14 cellular contexts compared by ENCODE assay signal in the genomic region with DNA sequence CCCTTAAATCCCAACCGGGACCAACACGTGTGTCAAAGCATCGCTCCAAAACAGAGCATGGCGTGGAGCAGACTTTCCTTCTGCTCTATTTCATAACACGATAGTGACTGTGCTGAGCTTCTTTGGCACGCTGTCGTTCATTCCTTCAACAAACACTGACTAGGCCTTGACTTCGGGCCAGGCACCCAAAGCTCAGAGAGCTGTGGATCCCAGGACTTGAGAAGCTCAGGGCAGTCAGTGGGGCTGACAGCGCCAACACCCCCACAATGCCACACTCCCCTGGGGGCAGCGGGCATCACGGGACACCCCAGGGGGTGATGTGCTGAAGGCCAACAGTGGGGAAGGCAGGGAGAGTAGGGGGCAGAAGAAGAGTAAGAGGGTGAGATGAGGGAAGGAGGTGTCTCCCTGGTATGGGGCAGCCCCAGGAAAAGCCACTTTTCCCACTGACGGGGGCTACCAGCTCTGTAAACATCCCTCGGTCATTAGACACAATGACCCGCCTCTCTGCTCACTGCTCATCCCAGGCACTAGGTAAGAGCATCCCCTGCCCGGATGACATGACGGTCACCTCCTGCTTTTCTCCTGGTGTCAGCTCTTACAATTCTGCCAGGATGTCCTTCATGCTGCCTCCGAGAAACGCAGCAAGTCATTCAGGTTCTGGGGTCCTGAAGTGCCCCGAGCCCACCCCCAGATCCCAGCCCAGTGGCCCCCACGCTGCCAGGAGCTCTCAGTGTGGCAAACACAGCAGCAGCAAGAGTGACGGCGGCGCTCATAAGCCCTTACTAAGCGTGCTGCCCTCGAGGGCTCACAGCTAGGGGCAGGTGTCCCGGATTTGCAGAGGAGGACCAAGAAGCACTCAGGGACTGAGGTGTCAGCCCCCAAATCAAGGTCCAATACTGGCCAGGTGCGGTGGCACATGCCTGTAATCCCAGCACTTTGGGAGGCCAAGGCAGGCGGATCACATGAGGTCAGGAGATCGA. TPM values are rescaled to one million over a fixed set of nuclear protein-coding genes. Genes with fewer than 3 reads are reported as not detected.
A peak's percentile ranks its signal among the peaks of the same experiment; 100 is the strongest.
DNase-seq lines count a peak whose midpoint lies in the region; ATAC-seq and TF ChIP-seq lines count a peak whose summit lies in the region.
"Had no signal": no experiment of that assay in that cellular context is flagged by ENCODE, and none has a peak within 500 bp of the region (broad histone marks: within the 10 kb centered on the region; RNA-seq: fewer than 3 reads in every experiment).

No MANE protein-coding gene starts in this region.

- no peak overlapping the region for H4K91ac ChIP-seq in H9 (ENCODE audit: insufficient read length, low read depth, low read length)

- no peaks in the 10 kb centered on the region; the same call in 1 of the 2 replicates for H3K4me1 ChIP-seq in H9 (ENCODE audit: insufficient read depth, low read length)
- peaks cover 20% of the 10 kb centered on the region for H3K4me1 ChIP-seq in osteoblast (ENCODE audit: insufficient read depth, low read length)
- H3K4me1 ChIP-seq in PC-3 (ENCODE audit: insufficient read depth, low read length) = peaks cover 17% of the 10 kb centered on the region
- no peaks in the 10 kb centered on the region for H3K4me1 ChIP-seq in ovary (ENCODE audit: insufficient read depth)

- H3K56ac ChIP-seq in H9 (ENCODE audit: insufficient read length, low read depth, low read length) = no peak overlapping the region

- BruUV-seq in PC-3 (replicated peaks; lab: Mats Ljungman, UMichigan) = no TSS peak

- H3K9me2 ChIP-seq in PC-3 (replicated peaks; ENCODE audit: low read length) = no peaks in the 10 kb centered on the region
- H3K9me2 ChIP-seq: SK-N-SH had no signal

- no peak for TF ChIP-seq EP300 in ovary (IDR thresholded peaks at IDR 0.05)

- WGBS in H9 (ENCODE audit: extremely low coverage, insufficient read length, low lambda C conversion rate) = no CpG with 5 or more reads among the region's 29 CpGs
- WGBS in ovary, 3 donors = 83 to 85% (median 83%) methylated on average over 29 of the region's 29 CpGs

- H3K23me2 ChIP-seq in H9 (ENCODE audit: insufficient read length, low read depth, low read length, poor library complexity, severe bottlenecking) = no peaks in the 10 kb centered on the region

- H4K5ac ChIP-seq in H9 (ENCODE audit: insufficient read length, low read depth, low read length) = no peak overlapping the region

- DNase-seq in H9 (no peak), WTC11 (ENCODE audit: low spot score) (no peak), fibroblast of mammary gland (ENCODE audit: low read depth) (peak; percentile 31), osteoblast (ENCODE audit: insufficient read length, low spot score, missing footprints) (peak; percentile 78), PC-3 (no peak), ovary (no peak)
- DNase-seq in natural killer cell treated with Interleukin-12 subunit alpha and Interleukin-12 subunit beta and Interleukin-15 and Interleukin-18, amount 100 ng/mL, for 72 hours (ENCODE audit: low spot score) = no peak
- DNase-seq: C1 segment of cervical spinal cord; KG1; NCI-H1105 treated with DMSO at 0.1 percent for 48 hours; NCI-H187; NCI-H69; NK-92 treated with Interleukin-12 subunit alpha and Interleukin-12 subunit beta, amount 100 ng/mL, for 24 hours; SK-N-SH had no signal

- no peak overlapping the region for H2BK20ac ChIP-seq in H9 (ENCODE audit: low read depth, low read length, poor library complexity, severe bottlenecking)

- H3K36me3 Mint-ChIP-seq in H9 (ENCODE audit: insufficient read depth in 1 of 3, low read depth in 3 of 3) (no peaks in the 10 kb centered on the region), WTC11 (no peaks in the 10 kb centered on the region)
- H3K36me3 Mint-ChIP-seq in natural killer cell treated with Interleukin-12 subunit alpha and Interleukin-12 subunit beta and Interleukin-15 and Interleukin-18, amount 100 ng/mL, for 72 hours = no peaks in the 10 kb centered on the region

- H2BK12ac ChIP-seq in H9 (ENCODE audit: insufficient read length, low read depth, low read length) = no peak overlapping the region

- POLR2A ChIA-PET in WTC11 (lab: Charles Lee) (no interaction called here), PC-3 (lab: Charles Lee; ENCODE audit: unreplicated experiment) (no interaction called here)

- H3K27me3 ChIP-seq in H9 (ENCODE audit: insufficient read depth, low read length) (no peaks in the 10 kb centered on the region), osteoblast (ENCODE audit: insufficient read depth, low read length) (no peaks in the 10 kb centered on the region), PC-3 (ENCODE audit: low read length) (no peaks in the 10 kb centered on the region), ovary (no peaks in the 10 kb centered on the region)

- H3K27ac Mint-ChIP-seq in H9 = peak overlapping the region in 2 of 3 experiments; percentile 32 to 44; a peak in 1 of 7 replicates
- H3K27ac Mint-ChIP-seq in WTC11 = peak overlapping the region; percentile 63; the same call in 1 of the 2 replicates
- H3K27ac Mint-ChIP-seq in natural killer cell treated with Interleukin-12 subunit alpha and Interleukin-12 subunit beta and Interleukin-15 and Interleukin-18, amount 100 ng/mL, for 72 hours = no peak overlapping the region

- H3T11ph ChIP-seq in H9 (ENCODE audit: low read length) = no peak overlapping the region

- no peak for TF ChIP-seq CTCF in H9 (conservative IDR thresholded peaks at IDR 0.05)
- TF ChIP-seq CTCF in WTC11 (IDR thresholded peaks at IDR 0.05) = no peak
- no peak for TF ChIP-seq CTCF in fibroblast of mammary gland (conservative IDR thresholded peaks at IDR 0.05; ENCODE audit: control insufficient read depth, insufficient read depth, low read depth, low read length)
- TF ChIP-seq CTCF in osteoblast (IDR thresholded peaks at IDR 0.05; ENCODE audit: extremely low read depth, low read depth, low read length) = no peak
- TF ChIP-seq CTCF in PC-3 (conservative IDR thresholded peaks at IDR 0.05; ENCODE audit: low read depth, low read length) = no peak
- no peak for TF ChIP-seq CTCF in ovary (IDR thresholded peaks at IDR 0.05)

- intact Hi-C loops in PC-3 (cut with micrococcal nuclease) = no loop called here
- intact Hi-C loops in ovary (cut with DNase I) = no loop called here

- CTCF ChIA-PET in WTC11 (lab: Charles Lee) = interaction anchor here (0.9 to 1.1 kb wide), 2 partner anchors 30 to 144 kb away, joined by 3 to 5 read pairs; no protein-coding TSS in a partner anchor
- CTCF ChIA-PET in PC-3 (lab: Charles Lee) = no interaction called here

- H3K9me3 Mint-ChIP-seq in H9 = no peaks in the 10 kb centered on the region
- H3K9me3 Mint-ChIP-seq in WTC11 = no peaks in the 10 kb centered on the region
- no peaks in the 10 kb centered on the region for H3K9me3 Mint-ChIP-seq in natural killer cell treated with Interleukin-12 subunit alpha and Interleukin-12 subunit beta and Interleukin-15 and Interleukin-18, amount 100 ng/mL, for 72 hours

- H3K27me3 Mint-ChIP-seq in H9 (ENCODE audit: low read depth) = no peaks in the 10 kb centered on the region
- H3K27me3 Mint-ChIP-seq in WTC11 (ENCODE audit: low read depth) = no peaks in the 10 kb centered on the region
- H3K27me3 Mint-ChIP-seq in natural killer cell treated with Interleukin-12 subunit alpha and Interleukin-12 subunit beta and Interleukin-15 and Interleukin-18, amount 100 ng/mL, for 72 hours = no peaks in the 10 kb centered on the region

- H2BK120ac ChIP-seq in H9 (ENCODE audit: low read depth, low read length, poor library complexity, severe bottlenecking) = no peak overlapping the region

- H2BK15ac ChIP-seq in H9 (ENCODE audit: low read depth, low read length) = no peak overlapping the region

- H3K4me3 Mint-ChIP-seq in H9 (no peak overlapping the region), WTC11 (no peak overlapping the region)
- H3K4me3 Mint-ChIP-seq in natural killer cell treated with Interleukin-12 subunit alpha and Interleukin-12 subunit beta and Interleukin-15 and Interleukin-18, amount 100 ng/mL, for 72 hours = no peak overlapping the region

- no peak for ATAC-seq in WTC11
- no peak for ATAC-seq in PC-3
- no peak for ATAC-seq in natural killer cell treated with Interleukin-12 subunit alpha and Interleukin-12 subunit beta and Interleukin-15 and Interleukin-18, amount 100 ng/mL, for 72 hours

- H3K79me1 ChIP-seq in H9 (ENCODE audit: insufficient read depth, low read depth, low read length, poor library complexity, severe bottlenecking) = no peaks in the 10 kb centered on the region

- no peak overlapping the region for H3K27ac ChIP-seq in H9 (ENCODE audit: insufficient read length, low read depth, low read length)
- no peak overlapping the region for H3K27ac ChIP-seq in osteoblast (ENCODE audit: low read depth, low read length)
- H3K27ac ChIP-seq in PC-3 (ENCODE audit: low read length) = no peak overlapping the region
- no peak overlapping the region for H3K27ac ChIP-seq in ovary

- H3K36me3 ChIP-seq in osteoblast (ENCODE audit: insufficient read depth, low read length) (no peaks in the 10 kb centered on the region), PC-3 (ENCODE audit: low read depth, low read length) (no peaks in the 10 kb centered on the region), ovary (no peaks in the 10 kb centered on the region)

- H3K23ac ChIP-seq in H9 (ENCODE audit: insufficient read length, low read depth, low read length) = no peak overlapping the region

- H3K9ac ChIP-seq in H9 (ENCODE audit: extremely low read depth, insufficient read length, low read length) (no peak overlapping the region), PC-3 (ENCODE audit: low read length) (no peak overlapping the region)
- H3K9ac ChIP-seq: SK-N-SH had no signal

- H3K79me2 ChIP-seq in H9 (ENCODE audit: insufficient read depth, low read length) (no peaks in the 10 kb centered on the region), osteoblast (ENCODE audit: insufficient read depth, low read length) (no peaks in the 10 kb centered on the region), PC-3 (ENCODE audit: low read length) (peaks cover 10% of the 10 kb centered on the region; the same call in 1 of the 2 replicates)

- no peak overlapping the region for H3K4ac ChIP-seq in H9 (ENCODE audit: low read depth, low read length)

- H2BK5ac ChIP-seq in H9 (ENCODE audit: insufficient read length, low read length) = no peak overlapping the region

- H3K14ac ChIP-seq in H9 (ENCODE audit: insufficient read depth, low read length) = peak overlapping the region; percentile 14; the same call in 1 of the 2 replicates

- H3K9me3 ChIP-seq in H9 (ENCODE audit: control insufficient read depth, low read depth, low read length) (no peaks in the 10 kb centered on the region), osteoblast (ENCODE audit: low read depth, low read length) (no peaks in the 10 kb centered on the region), PC-3 (ENCODE audit: low read length) (no peaks in the 10 kb centered on the region), ovary (no peaks in the 10 kb centered on the region)
- H3K9me3 ChIP-seq: SK-N-SH had no signal

- no peak overlapping the region for H2AK5ac ChIP-seq in H9 (ENCODE audit: insufficient read length, low read length)

- no peak for TF ChIP-seq POLR2A in ovary (IDR thresholded peaks at IDR 0.05)

- H4K8ac ChIP-seq in H9 (replicated peaks; ENCODE audit: insufficient read length, low read depth, low read length) = no peak overlapping the region

- H3F3A ChIP-seq in PC-3 (ENCODE audit: low read length, unreplicated experiment) = no peaks in the 10 kb centered on the region

- H3K4me2 ChIP-seq in H9 (ENCODE audit: insufficient read depth, insufficient read length, low read length) = no peak overlapping the region
- H3K4me2 ChIP-seq in osteoblast (ENCODE audit: insufficient read depth, low read length) = no peak overlapping the region
- H3K4me2 ChIP-seq in PC-3 (ENCODE audit: low read length) = no peak overlapping the region
- H3K4me2 ChIP-seq: SK-N-SH had no signal

- no peak overlapping the region for H3K18ac ChIP-seq in H9 (ENCODE audit: insufficient read length, low read depth, low read length)

- peaks cover 44 to 63% of the 10 kb centered on the region in 2 experiments for H3K4me1 Mint-ChIP-seq in H9
- peaks cover 27% of the 10 kb centered on the region for H3K4me1 Mint-ChIP-seq in WTC11
- no peaks in the 10 kb centered on the region for H3K4me1 Mint-ChIP-seq in natural killer cell treated with Interleukin-12 subunit alpha and Interleukin-12 subunit beta and Interleukin-15 and Interleukin-18, amount 100 ng/mL, for 72 hours (ENCODE audit: low read depth in 2 of 2)

- H3K4me3 ChIP-seq in fibroblast of mammary gland (ENCODE audit: control insufficient read depth, low read depth, low read length) (no peak overlapping the region), osteoblast (ENCODE audit: insufficient read depth, low read length) (no peak overlapping the region), PC-3 (ENCODE audit: low read length) (no peak overlapping the region), ovary (no peak overlapping the region)

- H4K20me1 ChIP-seq in H9 (ENCODE audit: control insufficient read depth, insufficient read depth, insufficient read length) (no peaks in the 10 kb centered on the region), osteoblast (ENCODE audit: insufficient read depth, low read length) (no peaks in the 10 kb centered on the region), PC-3 (ENCODE audit: low read length) (no peaks in the 10 kb centered on the region)

- H2AFZ ChIP-seq in H9 (ENCODE audit: low read length) (no peak overlapping the region), osteoblast (ENCODE audit: low read length) (no peak overlapping the region), PC-3 (ENCODE audit: low read length) (no peak overlapping the region)

RNA-seq across cellular contexts. Expression of gene CELSR1, which starts 25.7 kb away (rescaled TPM):
- 21.2 and 22.6 TPM in 2 replicates for total RNA-seq in H9 (2021)
- total RNA-seq in WTC11 (2021) = 16.8 to 20.8 TPM (median 19.9 TPM) in 3 replicates
- 2.7 and 3.6 TPM in 2 replicates for total RNA-seq in osteoblast
- total RNA-seq in PC-3 (2014; rRNA removed) = 14.2 and 19.3 TPM in 2 replicates
- 10 to 100 TPM in 1 of 7 donors, 1 to 10 TPM in 4, under 1 TPM in 2; 0.63 to 25.2 (median 4.1) TPM for total RNA-seq in ovary
- 1 to 10 TPM in 1 of 2 donors, under 1 TPM in 1; 0.75 to 1.7 TPM for polyA plus RNA-seq in ovary
- under 1 TPM; 0.14 to 0.45 TPM for total RNA-seq in natural killer cell treated with Interleukin-12 subunit alpha and Interleukin-12 subunit beta and Interleukin-15 and Interleukin-18, amount 100 ng/mL, for 72 hours

Comparison
In these comparisons a context has a peak if more than half of its experiments do, and no peak if none do; other contexts are left out.
1. DNase-seq: peak in fibroblast of mammary gland (single experiment) and osteoblast (single experiment); none in H9 (single experiment), WTC11 (single experiment), PC-3 (single experiment), ovary (0 of 5) and natural killer cell treated with Interleukin-12 subunit alpha and Interleukin-12 subunit beta and Interleukin-15 and Interleukin-18, amount 100 ng/mL, for 72 hours (single experiment).
2. H3K27ac Mint-ChIP-seq: peak in H9 (2 of 3) and WTC11 (single experiment); none in natural killer cell treated with Interleukin-12 subunit alpha and Interleukin-12 subunit beta and Interleukin-15 and Interleukin-18, amount 100 ng/mL, for 72 hours (0 of 2).